Comparison of ENCODE assay signal across 21 cellular contexts in genomic region chrX:132207996-132208395, GRCh38. TPM values are rescaled to one million over a fixed set of nuclear protein-coding genes. Genes with fewer than 3 reads are reported as not detected.
DNase-seq lines count a peak whose midpoint lies in the region; ATAC-seq and TF ChIP-seq lines count a peak whose summit lies in the region.
"Had no signal": no experiment of that assay in that cellular context is flagged by ENCODE, and none has a peak within 500 bp of the region (broad histone marks: within the 10 kb centered on the region; RNA-seq: fewer than 3 reads in every experiment).

No MANE protein-coding gene starts in this region.

- ATAC-seq in activated CD4-positive, alpha-beta T cell treated with anti-CD3 and anti-CD28 coated beads for 36 hours, result no peak
- no peak for ATAC-seq in heart right ventricle

- intact Hi-C loops in activated CD4-positive, alpha-beta T cell treated with anti-CD3 and anti-CD28 coated beads for 36 hours (cut with DNase I, micrococcal nuclease), result no loop called here
- intact Hi-C loops in heart right ventricle (cut with DNase I), result no loop called here

- peaks cover 5% of the 10 kb centered on the region for H3K4me1 ChIP-seq in hepatocyte (ENCODE audit: insufficient read depth)
- peaks cover 8% of the 10 kb centered on the region for H3K4me1 ChIP-seq in suprapubic skin
- H3K4me1 ChIP-seq in heart right ventricle, result peaks cover 0 to 78% (median 24%) of the 10 kb centered on the region in 9 donors
- H3K4me1 ChIP-seq: SJCRH30 had no signal

- H3K4me3 ChIP-seq in hepatocyte (no peak overlapping the region), suprapubic skin (no peak overlapping the region), heart right ventricle (no peak overlapping the region)
- H3K4me3 ChIP-seq: SJCRH30 had no signal

- no peaks in the 10 kb centered on the region for H3K27me3 Mint-ChIP-seq in activated naive CD4-positive, alpha-beta T cell treated with anti-CD3 and anti-CD28 coated beads, Interleukin-2, amount 50 U/mL, for 24 hours
- H3K27me3 Mint-ChIP-seq in activated CD4-positive, alpha-beta T cell treated with anti-CD3 and anti-CD28 coated beads for 36 hours, result no peaks in the 10 kb centered on the region
- H3K27me3 Mint-ChIP-seq: CD4-positive, CD25-positive, alpha-beta regulatory T cell had no signal

- 63% methylated on average over 2 of the region's 2 CpGs for WGBS in hepatocyte (ENCODE audit: low lambda C conversion rate, missing lambda C conversion rate)
- 77% methylated on average over 2 of the region's 2 CpGs for WGBS in suprapubic skin
- 55 to 74% methylated on average over 2 of the region's 2 CpGs for WGBS in heart right ventricle, 2 donors

- CTCF ChIA-PET in activated CD4-positive, alpha-beta T cell treated with anti-CD3 and anti-CD28 coated beads for 36 hours (lab: Charles Lee), result interaction anchor here (0.6 to 1.3 kb wide), 2 partner anchors 11 to 262 kb away, joined by 3 read pairs; partner anchors contain the start of gene RAP2C

- TF ChIP-seq POLR2A in suprapubic skin (IDR thresholded peaks at IDR 0.05), result no peak

- H3K27ac ChIP-seq in hepatocyte (no peak overlapping the region), suprapubic skin (no peak overlapping the region), heart right ventricle (no peak overlapping the region)
- H3K27ac ChIP-seq: KMS-11, SJCRH30 had no signal

- H3K27ac Mint-ChIP-seq in activated naive CD4-positive, alpha-beta T cell treated with anti-CD3 and anti-CD28 coated beads, Interleukin-2, amount 50 U/mL, for 24 hours, result no peak overlapping the region
- no peak overlapping the region for H3K27ac Mint-ChIP-seq in activated CD4-positive, alpha-beta T cell treated with anti-CD3 and anti-CD28 coated beads for 36 hours
- H3K27ac Mint-ChIP-seq: CD4-positive, CD25-positive, alpha-beta regulatory T cell had no signal

- no peak for DNase-seq in activated naive CD4-positive, alpha-beta T cell treated with anti-CD3 and anti-CD28 coated beads, Interleukin-2, amount 50 U/mL, for 16 hours
- DNase-seq in hepatocyte (ENCODE audit: low spot score) (no peak), pons (ENCODE audit: low spot score) (peak; percentile 7), suprapubic skin (ENCODE audit: low spot score in 2 of 2) (no peak), heart right ventricle (no peak)
- DNase-seq in activated CD4-positive, alpha-beta T cell treated with anti-CD3 and anti-CD28 coated beads for 36 hours, result no peak
- DNase-seq: CD4-positive, CD25-positive, alpha-beta regulatory T cell; COR-L47; DMS 273 treated with DMSO at 0.1 percent for 48 hours; DMS79 treated with DMSO at 0.1 percent for 48 hours; IMR-90; NCI-H1436 treated with DMSO at 0.1 percent for 48 hours; NCI-H1930; NCI-H2171; NCI-H345; NCI-H524; NCI-H774; OCI-M1; SJCRH30 had no signal

- no peaks in the 10 kb centered on the region for H3K9me2 ChIP-seq in hepatocyte (replicated peaks; ENCODE audit: insufficient read depth)

- H3K36me3 ChIP-seq in hepatocyte (replicated peaks; ENCODE audit: insufficient read depth, low read depth) (no peaks in the 10 kb centered on the region), suprapubic skin (no peaks in the 10 kb centered on the region), heart right ventricle (peaks cover 0 to 42% (median 0%) of the 10 kb centered on the region in 9 donors)

- H3K79me2 ChIP-seq in hepatocyte, result peaks cover 16% of the 10 kb centered on the region

- H4K20me1 ChIP-seq in hepatocyte (ENCODE audit: insufficient read depth, poor library complexity, severe bottlenecking), result peaks cover 3% of the 10 kb centered on the region

- POLR2A ChIA-PET in activated CD4-positive, alpha-beta T cell treated with anti-CD3 and anti-CD28 coated beads for 36 hours (lab: Charles Lee), result no interaction called here

- peaks cover 53% of the 10 kb centered on the region for H3K4me1 Mint-ChIP-seq in activated naive CD4-positive, alpha-beta T cell treated with anti-CD3 and anti-CD28 coated beads, Interleukin-2, amount 50 U/mL, for 24 hours
- H3K4me1 Mint-ChIP-seq in activated CD4-positive, alpha-beta T cell treated with anti-CD3 and anti-CD28 coated beads for 36 hours, result peaks cover 42% of the 10 kb centered on the region

- no peak for TF ChIP-seq EP300 in suprapubic skin (IDR thresholded peaks at IDR 0.05)

- peak overlapping the region; percentile 23 for H3K4me3 Mint-ChIP-seq in activated naive CD4-positive, alpha-beta T cell treated with anti-CD3 and anti-CD28 coated beads, Interleukin-2, amount 50 U/mL, for 24 hours
- H3K4me3 Mint-ChIP-seq in activated CD4-positive, alpha-beta T cell treated with anti-CD3 and anti-CD28 coated beads for 36 hours, result no peak overlapping the region
- H3K4me3 Mint-ChIP-seq: CD4-positive, CD25-positive, alpha-beta regulatory T cell had no signal

- no peaks in the 10 kb centered on the region for H3K27me3 ChIP-seq in hepatocyte
- H3K27me3 ChIP-seq in suprapubic skin, result no peaks in the 10 kb centered on the region
- peaks cover 0 to 26% (median 0%) of the 10 kb centered on the region in 7 donors for H3K27me3 ChIP-seq in heart right ventricle
- H3K27me3 ChIP-seq: SJCRH30 had no signal

- H3K4me2 ChIP-seq in hepatocyte, result peak overlapping the region; percentile 34
- H3K4me2 ChIP-seq: KMS-11 had no signal

- H2AFZ ChIP-seq in hepatocyte, result no peak overlapping the region

- H3K9me3 ChIP-seq in hepatocyte (ENCODE audit: low read depth), result no peaks in the 10 kb centered on the region
- no peaks in the 10 kb centered on the region for H3K9me3 ChIP-seq in suprapubic skin
- H3K9me3 ChIP-seq in heart right ventricle, result no peaks in the 10 kb centered on the region
- H3K9me3 ChIP-seq: SJCRH30 had no signal

- H3K36me3 Mint-ChIP-seq in activated naive CD4-positive, alpha-beta T cell treated with anti-CD3 and anti-CD28 coated beads, Interleukin-2, amount 50 U/mL, for 24 hours, result peaks cover 7% of the 10 kb centered on the region
- peaks cover 24% of the 10 kb centered on the region for H3K36me3 Mint-ChIP-seq in activated CD4-positive, alpha-beta T cell treated with anti-CD3 and anti-CD28 coated beads for 36 hours (ENCODE audit: low read depth)
- H3K36me3 Mint-ChIP-seq: CD4-positive, CD25-positive, alpha-beta regulatory T cell had no signal

- no peak for TF ChIP-seq CTCF in hepatocyte (IDR thresholded peaks at IDR 0.05; ENCODE audit: poor library complexity)
- TF ChIP-seq CTCF in suprapubic skin (IDR thresholded peaks at IDR 0.05), result no peak
- TF ChIP-seq CTCF in heart right ventricle (IDR thresholded peaks at IDR 0.05), result no peak

- no peaks in the 10 kb centered on the region for H3K9me3 Mint-ChIP-seq in activated naive CD4-positive, alpha-beta T cell treated with anti-CD3 and anti-CD28 coated beads, Interleukin-2, amount 50 U/mL, for 24 hours
- H3K9me3 Mint-ChIP-seq in activated CD4-positive, alpha-beta T cell treated with anti-CD3 and anti-CD28 coated beads for 36 hours (ENCODE audit: low read depth), result no peaks in the 10 kb centered on the region

RNA-seq across cellular contexts. Expression of gene RAP2C, which starts 11.3 kb away (rescaled TPM):
- total RNA-seq in hepatocyte (53.8 and 57.4 TPM in 2 replicates), suprapubic skin (10 to 100 TPM; 15.1 to 21.7 (median 15.4) TPM), heart right ventricle (10 to 100 TPM; 14.3 to 27.7 (median 16.5) TPM)
- polyA plus RNA-seq in hepatocyte (30.0 and 32.2 TPM in 2 replicates), heart right ventricle (10 to 100 TPM in 1 of 2 donors, 1 to 10 TPM in 1; 7.6 to 20.8 TPM)
- 10 to 100 TPM; 28.3 to 31.3 TPM for total RNA-seq in activated CD4-positive, alpha-beta T cell treated with anti-CD3 and anti-CD28 coated beads for 36 hours
